In genomic region chr12:576613-577110, GRCh38 we compare ENCODE assay signal across 10 cellular contexts.
A peak's percentile ranks its signal among the peaks of the same experiment; 100 is the strongest.
DNase-seq lines count a peak whose midpoint lies in the region; ATAC-seq and TF ChIP-seq lines count a peak whose summit lies in the region.
"Had no signal": no experiment of that assay in that cellular context is flagged by ENCODE, and none has a peak within 500 bp of the region (broad histone marks: within the 10 kb centered on the region; RNA-seq: fewer than 3 reads in every experiment).

No MANE protein-coding gene starts in this region.

- CTCF ChIA-PET in activated naive CD4-positive, alpha-beta T cell treated with anti-CD3 and anti-CD28 coated beads, Interleukin-2, amount 10 ng/mL, durations not matched to agents 7 days and 5 days (lab: Charles Lee), result interaction anchor here (0.6 to 4.8 kb wide), 26 partner anchors 9 to 1025 kb away, joined by 3 to 74 read pairs (median 5); partner anchors contain the start of genes RAD52 and WNK1

- H3K4me1 ChIP-seq in testis, result peaks cover 25% of the 10 kb centered on the region

- no peak for DNase-seq in activated naive CD4-positive, alpha-beta T cell treated with anti-CD3 and anti-CD28 coated beads, Interleukin-2, amount 10 ng/mL, durations not matched to agents 7 days and 5 days
- no peak for DNase-seq in activated naive CD4-positive, alpha-beta T cell (lab: John Stamatoyannopoulos, UW)
- DNase-seq in activated T-helper 2 cell treated with anti-CD3 and anti-CD28 coated beads, Interferon-gamma antibody, Interleukin-2, Interleukin-4, amounts not matched to agents 10 μg/mL and 5 μg/mL and 100 μg/mL, durations not matched to agents 14 hours and 24 hours and 36 hours (ENCODE audit: low spot score), result no peak
- no peak for DNase-seq in memory B cell (ENCODE audit: low spot score in 2 of 2)
- no peak for DNase-seq in testis
- DNase-seq in NCI-H1436 treated with DMSO at 0.1 percent for 48 hours (lab: John Stamatoyannopoulos, UW), result no peak
- DNase-seq in NCI-H187 (lab: John Stamatoyannopoulos, UW), result no peak

- H3K4me3 Mint-ChIP-seq in activated naive CD4-positive, alpha-beta T cell treated with anti-CD3 and anti-CD28 coated beads, Interleukin-2, amount 10 ng/mL, durations not matched to agents 7 days and 5 days, result no peak overlapping the region
- H3K4me3 Mint-ChIP-seq in activated T-helper 2 cell treated with anti-CD3 and anti-CD28 coated beads, Interferon-gamma antibody, Interleukin-2, Interleukin-4, amounts not matched to agents 10 μg/mL and 5 μg/mL and 100 μg/mL, durations not matched to agents 14 hours and 24 hours and 36 hours (ENCODE audit: low read depth), result no peak overlapping the region
- peak overlapping the region; percentile 64 for H3K4me3 Mint-ChIP-seq in memory B cell
- H3K4me3 Mint-ChIP-seq: type B pancreatic cell had no signal

- H3K36me3 ChIP-seq in testis (ENCODE audit: low read depth, missing control alignments), result no peaks in the 10 kb centered on the region
- H3K36me3 ChIP-seq: brain microvascular endothelial cell had no signal

- no peaks in the 10 kb centered on the region for H3K27me3 ChIP-seq in testis
- H3K27me3 ChIP-seq: brain microvascular endothelial cell had no signal

- peaks cover 2% of the 10 kb centered on the region for H3K9me3 Mint-ChIP-seq in activated naive CD4-positive, alpha-beta T cell treated with anti-CD3 and anti-CD28 coated beads, Interleukin-2, amount 10 ng/mL, durations not matched to agents 7 days and 5 days
- no peaks in the 10 kb centered on the region for H3K9me3 Mint-ChIP-seq in activated T-helper 2 cell treated with anti-CD3 and anti-CD28 coated beads, Interferon-gamma antibody, Interleukin-2, Interleukin-4, amounts not matched to agents 10 μg/mL and 5 μg/mL and 100 μg/mL, durations not matched to agents 14 hours and 24 hours and 36 hours
- no peaks in the 10 kb centered on the region for H3K9me3 Mint-ChIP-seq in memory B cell

- ATAC-seq in memory B cell (ENCODE audit: low read depth) (no peak), GM18498 (IDR thresholded peaks at IDR 0.05; ENCODE audit: unreplicated experiment) (no peak)

- H3K9me3 ChIP-seq in testis, result no peaks in the 10 kb centered on the region

- peaks cover 4% of the 10 kb centered on the region for H3K36me3 Mint-ChIP-seq in activated naive CD4-positive, alpha-beta T cell treated with anti-CD3 and anti-CD28 coated beads, Interleukin-2, amount 10 ng/mL, durations not matched to agents 7 days and 5 days
- peaks cover 2% of the 10 kb centered on the region for H3K36me3 Mint-ChIP-seq in activated T-helper 2 cell treated with anti-CD3 and anti-CD28 coated beads, Interferon-gamma antibody, Interleukin-2, Interleukin-4, amounts not matched to agents 10 μg/mL and 5 μg/mL and 100 μg/mL, durations not matched to agents 14 hours and 24 hours and 36 hours (ENCODE audit: low read depth)
- no peaks in the 10 kb centered on the region for H3K36me3 Mint-ChIP-seq in memory B cell

- TF ChIP-seq CTCF in testis (IDR thresholded peaks at IDR 0.05), result no peak

- WGBS in testis, 2 donors, result 69 to 76% methylated on average over 14 of the region's 14 CpGs

- intact Hi-C loops in activated T-helper 2 cell treated with anti-CD3 and anti-CD28 coated beads, Interferon-gamma antibody, Interleukin-2, Interleukin-4, amounts not matched to agents 10 μg/mL and 5 μg/mL and 100 μg/mL, durations not matched to agents 14 hours and 24 hours and 36 hours (cut with micrococcal nuclease), result loop anchor here (1.0 to 2.0 kb wide), 4 partner anchors 66 to 372 kb away; partner anchors contain the start of genes RAD52 and WNK1
- intact Hi-C loops in testis (cut with DNase I; ENCODE audit: low total_unique reads), result loop anchor here (5.0 to 10.0 kb wide), 2 partner anchors 68 to 176 kb away; partner anchors contain the start of gene WNK1

- H3K4me1 Mint-ChIP-seq in activated naive CD4-positive, alpha-beta T cell treated with anti-CD3 and anti-CD28 coated beads, Interleukin-2, amount 10 ng/mL, durations not matched to agents 7 days and 5 days, result peaks cover 42% of the 10 kb centered on the region
- H3K4me1 Mint-ChIP-seq in activated T-helper 2 cell treated with anti-CD3 and anti-CD28 coated beads, Interferon-gamma antibody, Interleukin-2, Interleukin-4, amounts not matched to agents 10 μg/mL and 5 μg/mL and 100 μg/mL, durations not matched to agents 14 hours and 24 hours and 36 hours (ENCODE audit: low read depth), result peaks cover 25% of the 10 kb centered on the region
- H3K4me1 Mint-ChIP-seq in memory B cell, result peaks cover 8% of the 10 kb centered on the region

- TF ChIP-seq POLR2A in testis (IDR thresholded peaks at IDR 0.05), result no peak

- H3K4me3 ChIP-seq in testis, result peak overlapping the region; percentile 18 to 41

- peak overlapping the region; percentile 47 for H3K27ac Mint-ChIP-seq in activated naive CD4-positive, alpha-beta T cell treated with anti-CD3 and anti-CD28 coated beads, Interleukin-2, amount 10 ng/mL, durations not matched to agents 7 days and 5 days
- H3K27ac Mint-ChIP-seq in activated T-helper 2 cell treated with anti-CD3 and anti-CD28 coated beads, Interferon-gamma antibody, Interleukin-2, Interleukin-4, amounts not matched to agents 10 μg/mL and 5 μg/mL and 100 μg/mL, durations not matched to agents 14 hours and 24 hours and 36 hours, result peak overlapping the region; percentile 68
- H3K27ac Mint-ChIP-seq in memory B cell, result no peak overlapping the region
- H3K27ac Mint-ChIP-seq: type B pancreatic cell had no signal

- peaks cover 15% of the 10 kb centered on the region for H3K27me3 Mint-ChIP-seq in activated naive CD4-positive, alpha-beta T cell treated with anti-CD3 and anti-CD28 coated beads, Interleukin-2, amount 10 ng/mL, durations not matched to agents 7 days and 5 days
- peaks cover 3% of the 10 kb centered on the region for H3K27me3 Mint-ChIP-seq in activated T-helper 2 cell treated with anti-CD3 and anti-CD28 coated beads, Interferon-gamma antibody, Interleukin-2, Interleukin-4, amounts not matched to agents 10 μg/mL and 5 μg/mL and 100 μg/mL, durations not matched to agents 14 hours and 24 hours and 36 hours (ENCODE audit: low read depth)
- H3K27me3 Mint-ChIP-seq in memory B cell, result no peaks in the 10 kb centered on the region

- peak overlapping the region in 1 of 2 donors; percentile 61 for H3K27ac ChIP-seq in testis
- H3K27ac ChIP-seq: brain microvascular endothelial cell had no signal
